Comparison of ENCODE assay signal across 1 cellular context in the genomic region with DNA sequence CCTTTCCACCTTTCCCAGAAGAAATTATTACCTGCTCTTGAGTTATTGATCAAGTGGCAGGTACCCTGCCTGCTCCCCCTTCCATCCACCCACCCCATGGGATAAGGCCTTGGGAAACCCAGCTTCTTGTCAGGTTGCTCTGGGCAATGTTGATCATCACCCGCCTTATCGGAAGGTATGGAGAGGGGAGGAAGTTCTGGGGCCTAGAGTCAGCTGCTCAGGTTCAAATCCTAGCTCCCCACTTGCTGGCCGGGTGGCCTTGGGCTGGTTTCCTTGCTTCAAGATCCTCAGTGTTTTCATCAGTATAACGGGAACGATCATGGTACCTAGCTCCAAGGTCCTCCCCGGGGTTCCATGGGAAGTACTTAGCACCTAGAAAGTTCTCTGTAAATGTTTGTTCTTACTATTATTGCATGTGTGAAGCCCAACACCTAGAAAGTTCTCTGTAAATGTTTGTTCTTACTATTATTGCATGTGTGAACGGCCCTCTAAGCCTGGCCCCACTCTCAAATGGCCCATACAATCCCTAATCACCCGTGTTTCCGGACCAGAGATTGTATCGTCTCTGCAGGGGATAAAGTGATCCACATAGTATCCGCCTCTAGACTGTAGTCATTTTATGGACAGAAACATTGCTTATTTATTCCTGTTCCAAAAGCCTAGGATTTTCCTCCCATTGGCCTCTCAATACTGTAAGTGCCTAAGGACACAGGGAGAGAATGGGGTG.
TF ChIP-seq lines count a peak whose summit lies in the region.

No MANE protein-coding gene starts in this region.

TF ChIP-seq in H1, 55 proteins besides CTCF, POLR2A, EP300 and RAD21:
- TF ChIP-seq CREB1 (IDR thresholded peaks at IDR 0.05) (no peak), KDM1A (IDR thresholded peaks at IDR 0.05; ENCODE audit: borderline replicate concordance, low read length) (peak; percentile 46; the same call in 1 of the 2 replicates)
